ENCODE assay signal across 11 cellular contexts in the genomic region with DNA sequence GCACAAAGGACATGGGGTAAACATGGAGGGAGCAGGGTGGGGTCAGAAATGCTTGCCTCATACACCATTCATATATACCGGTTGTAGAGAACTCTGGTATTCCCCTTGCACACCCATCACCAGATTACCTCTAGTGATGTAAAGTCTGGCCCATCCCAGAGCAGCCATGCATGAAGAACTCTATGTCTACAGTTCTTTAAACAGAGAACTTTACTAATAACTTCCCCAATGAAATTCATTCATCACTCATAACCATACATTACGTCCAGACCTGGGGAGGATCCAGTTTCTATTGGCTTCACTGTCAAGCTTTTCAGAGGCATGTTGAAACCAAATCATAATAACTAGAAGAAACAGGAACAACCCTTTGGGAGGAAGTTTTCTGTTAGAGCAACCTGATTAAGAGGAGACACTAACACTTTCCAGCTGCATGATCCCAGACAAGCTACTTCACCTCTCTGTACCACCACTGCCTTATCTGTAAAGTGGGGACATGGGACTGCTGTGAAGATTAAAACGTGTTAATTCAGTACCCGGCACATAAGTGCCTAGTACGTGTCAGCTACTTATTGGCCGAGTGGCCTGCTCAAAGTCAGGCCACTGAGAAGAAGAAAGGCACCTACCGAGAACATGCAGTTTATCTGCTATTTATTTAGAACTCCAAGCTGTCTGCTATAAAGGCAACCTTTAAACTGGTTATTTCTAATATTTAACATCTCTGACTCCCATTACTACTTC. TPM values are rescaled to one million over a fixed set of nuclear protein-coding genes. Genes with fewer than 3 reads are reported as not detected.
DNase-seq lines count a peak whose midpoint lies in the region; ATAC-seq and TF ChIP-seq lines count a peak whose summit lies in the region.
"Had no signal": no experiment of that assay in that cellular context is flagged by ENCODE, and none has a peak within 500 bp of the region (broad histone marks: within the 10 kb centered on the region; RNA-seq: fewer than 3 reads in every experiment).

No MANE protein-coding gene starts in this region.

- H3K27me3 ChIP-seq in gastroesophageal sphincter (no peaks in the 10 kb centered on the region), testis (no peaks in the 10 kb centered on the region)

- H3K36me3 ChIP-seq in OCI-LY7 (ENCODE audit: insufficient read depth, low read length) (peaks cover 82% of the 10 kb centered on the region), gastroesophageal sphincter (no peaks in the 10 kb centered on the region), testis (ENCODE audit: low read depth, missing control alignments) (no peaks in the 10 kb centered on the region)

- H3K4me3 ChIP-seq in OCI-LY7 (ENCODE audit: low read depth, low read length, poor library complexity, severe bottlenecking), result no peak overlapping the region
- H3K4me3 ChIP-seq in gastroesophageal sphincter, result no peak overlapping the region
- H3K4me3 ChIP-seq in testis, result no peak overlapping the region
- H3K4me3 ChIP-seq: SK-N-MC, skin epidermis had no signal

- TF ChIP-seq POLR2A in gastroesophageal sphincter (IDR thresholded peaks at IDR 0.05), result no peak
- TF ChIP-seq POLR2A in testis (IDR thresholded peaks at IDR 0.05), result no peak

- in situ Hi-C loops in GM13976 (cut with MboI; ENCODE audit: low sequenced_read_pairs, unreplicated experiment), result no loop called here

- H3K27ac ChIP-seq in OCI-LY7 (ENCODE audit: low read depth, low read length, poor library complexity, severe bottlenecking), result peak overlapping the region; percentile 23
- no peak overlapping the region for H3K27ac ChIP-seq in gastroesophageal sphincter
- no peak overlapping the region for H3K27ac ChIP-seq in testis
- H3K27ac ChIP-seq: SK-N-MC, skin epidermis had no signal

- WGBS in gastroesophageal sphincter (ENCODE audit: low coverage in 1 of 2), 2 donors, result 79 to 85% methylated on average over 7 of the region's 7 CpGs
- WGBS in testis, 2 donors, result 77 to 88% methylated on average over 7 of the region's 7 CpGs

- no peaks in the 10 kb centered on the region for H4K20me1 ChIP-seq in OCI-LY7 (ENCODE audit: insufficient read depth, low read length)

- no peak for TF ChIP-seq EP300 in gastroesophageal sphincter (IDR thresholded peaks at IDR 0.05)

- H3K4me1 ChIP-seq in OCI-LY7 (ENCODE audit: insufficient read depth, low read length, poor library complexity, severe bottlenecking) (peaks cover 12% of the 10 kb centered on the region), gastroesophageal sphincter (no peaks in the 10 kb centered on the region), testis (no peaks in the 10 kb centered on the region)

- CTCF ChIA-PET in OCI-LY7 (lab: Charles Lee; ENCODE audit: unreplicated experiment), result no interaction called here

- no peaks in the 10 kb centered on the region for H3K79me2 ChIP-seq in OCI-LY7 (ENCODE audit: insufficient read depth, low read depth, low read length)

- BruUV-seq in OCI-LY7 (replicated peaks; lab: Mats Ljungman, UMichigan), result no TSS peak

- H3K9me3 ChIP-seq in OCI-LY7 (ENCODE audit: low read length) (peaks cover 10% of the 10 kb centered on the region; the same call in 1 of the 2 replicates), gastroesophageal sphincter (no peaks in the 10 kb centered on the region), testis (no peaks in the 10 kb centered on the region)

- no peaks in the 10 kb centered on the region for H3K9me2 ChIP-seq in OCI-LY7 (ENCODE audit: insufficient read depth, low read length)

- POLR2A ChIA-PET in OCI-LY7 (lab: Charles Lee), result interaction anchor here (0.6 to 2.0 kb wide), 8 partner anchors 8 to 98 kb away, joined by 3 to 6 read pairs (median 3); no protein-coding TSS in a partner anchor

- intact Hi-C loops in OCI-LY7 (cut with micrococcal nuclease; ENCODE audit: unreplicated experiment), result no loop called here
- intact Hi-C loops in testis (cut with DNase I; ENCODE audit: low total_unique reads), result no loop called here

- ATAC-seq in GM19467 (IDR thresholded peaks at IDR 0.05; ENCODE audit: unreplicated experiment) (peak; percentile 82), HG03060 (IDR thresholded peaks at IDR 0.05; ENCODE audit: low read depth, unreplicated experiment) (peak; percentile 91), gastroesophageal sphincter (no peak)

- peak overlapping the region; percentile 26; the same call in 1 of the 2 replicates for H3K4me2 ChIP-seq in OCI-LY7 (ENCODE audit: low read length)

- H2AFZ ChIP-seq in OCI-LY7 (ENCODE audit: low read length), result no peak overlapping the region

- TF ChIP-seq CTCF in GM13976 (IDR thresholded peaks at IDR 0.05; ENCODE audit: borderline replicate concordance, control extremely low read depth, extremely low read depth, insufficient read depth, missing control alignments) (no peak), OCI-LY7 (conservative IDR thresholded peaks at IDR 0.05; ENCODE audit: low read length) (no peak), gastroesophageal sphincter (IDR thresholded peaks at IDR 0.05) (no peak), testis (IDR thresholded peaks at IDR 0.05) (no peak)

- DNase-seq in GM13976 (ENCODE audit: low spot score) (peak; percentile 57), OCI-LY7 (ENCODE audit: low spot score) (peak; percentile 12), testis (no peak), GOT3 (lab: John Stamatoyannopoulos, UW) (no peak)
- no peak for DNase-seq in stimulated activated CD4-positive, alpha-beta T cell treated with anti-CD3 and anti-CD28 coated beads, Interleukin-2, amount 100 ng/mL, for 48 hours
- DNase-seq: NCI-H1092 treated with DMSO at 0.1 percent for 48 hours had no signal

RNA-seq across cellular contexts. Expression of gene IGF2BP3, which starts 59.7 kb away (rescaled TPM):
- total RNA-seq in OCI-LY7 (2014; rRNA removed; shearing (Covaris generic)), result 41.1 and 48.7 TPM in 2 replicates
- total RNA-seq in OCI-LY7 (2022) (94.3 and 108 TPM in 2 replicates), gastroesophageal sphincter (under 1 TPM in 2 of 4 donors, not detected in 2; 0.13 to 0.35 TPM), testis (10 to 100 TPM; 20.1 to 36.0 TPM)
- polyA plus RNA-seq in testis (ENCODE audit: insufficient read depth, low read depth, low replicate concordance), result 17.8 TPM

Comparison
In these comparisons a context has a peak if more than half of its experiments do, and no peak if none do; other contexts are left out.
1. DNase-seq: peak in GM13976 (single experiment) and OCI-LY7 (single experiment); none in stimulated activated CD4-positive, alpha-beta T cell treated with anti-CD3 and anti-CD28 coated beads, Interleukin-2, amount 100 ng/mL, for 48 hours (0 of 2), testis (single experiment) and GOT3 (single experiment).
2. RNA of gene IGF2BP3, which starts 59.7 kb away (total RNA-seq): 41.1 to 108 TPM in OCI-LY7 and 20.1 to 36.0 TPM in testis; 0.13 to 0.35 TPM in gastroesophageal sphincter; every median in the first group is over 10 times any median in the second.